Comparison of ENCODE assay signal across 9 cellular contexts in the genomic region with DNA sequence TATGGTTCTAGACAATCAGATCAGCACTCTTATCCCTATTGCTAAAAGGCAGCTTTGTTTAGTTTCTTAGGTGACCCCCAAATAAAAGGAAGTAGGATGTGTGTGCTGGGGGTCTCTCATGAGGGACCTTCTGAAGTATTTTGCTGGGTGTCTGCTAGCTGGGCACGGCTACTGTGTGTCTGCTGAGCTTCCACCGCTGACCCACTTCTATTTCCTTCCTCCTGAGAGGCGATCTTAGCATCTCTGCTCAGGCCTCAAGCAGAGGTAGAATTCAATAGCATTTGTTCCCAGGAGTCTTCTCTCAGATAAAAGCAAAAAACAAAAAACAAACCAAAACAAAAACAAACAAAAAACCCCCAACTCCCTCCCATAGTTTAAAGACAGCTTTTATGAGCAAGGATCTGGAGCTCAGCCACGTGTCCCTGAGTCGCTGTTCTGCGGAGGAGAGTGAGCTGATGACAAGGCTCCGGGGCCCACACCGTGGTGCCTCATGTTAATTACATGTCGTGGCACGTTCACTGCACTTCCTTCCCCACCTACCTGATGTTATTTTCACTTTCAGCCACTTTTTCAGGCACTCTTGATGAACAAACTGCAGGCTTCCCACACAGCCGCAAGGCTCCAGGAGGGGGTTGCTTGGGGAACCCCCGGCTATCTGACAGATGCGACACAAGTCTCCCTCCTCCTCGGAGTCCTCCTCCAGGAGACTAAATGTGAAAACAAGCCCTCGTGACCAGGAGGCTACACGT.
DNase-seq lines count a peak whose midpoint lies in the region; ATAC-seq and TF ChIP-seq lines count a peak whose summit lies in the region.
"Had no signal": no experiment of that assay in that cellular context is flagged by ENCODE, and none has a peak within 500 bp of the region (broad histone marks: within the 10 kb centered on the region; RNA-seq: fewer than 3 reads in every experiment).

No MANE protein-coding gene starts in this region.

- peaks cover 24% of the 10 kb centered on the region for H3K27me3 Mint-ChIP-seq in CD4-positive, CD25-positive, alpha-beta regulatory T cell
- H3K27me3 Mint-ChIP-seq in stimulated activated memory B cell treated with anti-CD40 and anti-IgM and Interleukin-4, amounts not matched to agents 10 μg/mL and 1 μg/mL and 100 μg/mL, for 72 hours, result peaks cover 24% of the 10 kb centered on the region

- no peak overlapping the region for H3K9ac ChIP-seq in IMR-90 (ENCODE audit: low read depth, low read length)

- H3K18ac ChIP-seq in IMR-90 (ENCODE audit: low read depth, low read length), result no peak overlapping the region

- H3K36me3 ChIP-seq in CD4-positive, CD25-positive, alpha-beta regulatory T cell (ENCODE audit: control insufficient read depth, insufficient read depth, low read length), result no peaks in the 10 kb centered on the region
- H3K36me3 ChIP-seq in IMR-90 (ENCODE audit: control insufficient read depth, insufficient read depth, low read length), result no peaks in the 10 kb centered on the region

- no peaks in the 10 kb centered on the region for H4K20me1 ChIP-seq in IMR-90 (ENCODE audit: insufficient read depth, low read length)

- H2AK5ac ChIP-seq in IMR-90 (ENCODE audit: low read depth, low read length), result no peak overlapping the region

- POLR2A ChIA-PET in IMR-90 (lab: Charles Lee; ENCODE audit: unreplicated experiment), result no interaction called here

- H3K27ac ChIP-seq in CD4-positive, CD25-positive, alpha-beta regulatory T cell (ENCODE audit: insufficient read depth, low read length, poor library complexity, severe bottlenecking), result peak overlapping the region; percentile 69
- H3K27ac ChIP-seq in IMR-90 (ENCODE audit: insufficient read depth, low read length), result no peak overlapping the region

- H3K4me3 Mint-ChIP-seq in CD4-positive, CD25-positive, alpha-beta regulatory T cell, result peak overlapping the region; percentile 66 to 88 (median 74)
- peak overlapping the region; percentile 54 for H3K4me3 Mint-ChIP-seq in stimulated activated memory B cell treated with anti-CD40 and anti-IgM and Interleukin-4, amounts not matched to agents 10 μg/mL and 1 μg/mL and 100 μg/mL, for 72 hours

- BruUV-seq in IMR-90 (replicated peaks; lab: Mats Ljungman, UMichigan), result no TSS peak

- in situ Hi-C loops in IMR-90 (cut with MboI; ENCODE audit: low sequenced_read_pairs), result no loop called here

- no peak for TF ChIP-seq CTCF in IMR-90 (conservative IDR thresholded peaks at IDR 0.05; ENCODE audit: low read depth, low read length)

- peaks cover 10 to 23% (median 15%) of the 10 kb centered on the region in 4 donors for H3K4me1 Mint-ChIP-seq in CD4-positive, CD25-positive, alpha-beta regulatory T cell
- H3K4me1 Mint-ChIP-seq in stimulated activated memory B cell treated with anti-CD40 and anti-IgM and Interleukin-4, amounts not matched to agents 10 μg/mL and 1 μg/mL and 100 μg/mL, for 72 hours, result peaks cover 39% of the 10 kb centered on the region

- H2BK15ac ChIP-seq in IMR-90 (ENCODE audit: low read depth, low read length), result no peak overlapping the region

- intact Hi-C loops in IMR-90 (cut with micrococcal nuclease), result no loop called here

- no peak overlapping the region for H3K23ac ChIP-seq in IMR-90 (ENCODE audit: low read depth, low read length)

- H4K5ac ChIP-seq in IMR-90 (ENCODE audit: low read depth, low read length), result no peak overlapping the region

- H3K27ac Mint-ChIP-seq in CD4-positive, CD25-positive, alpha-beta regulatory T cell, result peak overlapping the region; percentile 87 to 99 (median 95)
- H3K27ac Mint-ChIP-seq in stimulated activated memory B cell treated with anti-CD40 and anti-IgM and Interleukin-4, amounts not matched to agents 10 μg/mL and 1 μg/mL and 100 μg/mL, for 72 hours, result peak overlapping the region; percentile 18

- DNase-seq in CD4-positive, CD25-positive, alpha-beta regulatory T cell, result peak; percentile 28 to 89 (median 61)
- DNase-seq in IMR-90, result peak; percentile 44
- peak; percentile 87 for DNase-seq in activated CD8-positive, alpha-beta memory T cell treated with anti-CD3 and anti-CD28 coated beads for 24 hours
- DNase-seq in inferior parietal cortex (ENCODE audit: extremely low spot score), result peak; percentile 21
- DNase-seq in OCI-M2 (lab: John Stamatoyannopoulos, UW; ENCODE audit: unreplicated experiment), result no peak
- DNase-seq in Kasumi-1 (lab: John Stamatoyannopoulos, UW), result no peak

- no peaks in the 10 kb centered on the region for H3K27me3 ChIP-seq in CD4-positive, CD25-positive, alpha-beta regulatory T cell (ENCODE audit: control insufficient read depth, insufficient read depth, low read length)
- no peaks in the 10 kb centered on the region for H3K27me3 ChIP-seq in IMR-90 (ENCODE audit: control insufficient read depth, insufficient read depth, low read length)
- H3K27me3 ChIP-seq: dorsolateral prefrontal cortex had no signal

- H3K36me3 Mint-ChIP-seq in CD4-positive, CD25-positive, alpha-beta regulatory T cell, result no peaks in the 10 kb centered on the region
- H3K36me3 Mint-ChIP-seq in stimulated activated memory B cell treated with anti-CD40 and anti-IgM and Interleukin-4, amounts not matched to agents 10 μg/mL and 1 μg/mL and 100 μg/mL, for 72 hours, result peaks cover 5% of the 10 kb centered on the region

- peak; percentile 93 to 96 for ATAC-seq in CD4-positive, CD25-positive, alpha-beta regulatory T cell (ENCODE audit: low read depth in 2 of 2)
- ATAC-seq in GM21447 (IDR thresholded peaks at IDR 0.05; ENCODE audit: unreplicated experiment) (peak; percentile 96), IMR-90 (ENCODE audit: low read depth) (no peak)
- ATAC-seq in stimulated activated memory B cell treated with anti-CD40 and anti-IgM and Interleukin-4, amounts not matched to agents 10 μg/mL and 1 μg/mL and 100 μg/mL, for 72 hours, result peak; percentile 96

- no peak overlapping the region for H3K4me2 ChIP-seq in IMR-90 (ENCODE audit: low read depth, low read length)

- peaks cover 3% of the 10 kb centered on the region for H3K9me1 ChIP-seq in IMR-90 (ENCODE audit: insufficient read depth, low read length)

- 47% methylated on average over 3 of the region's 16 CpGs; no CpG with 5 or more reads in 1 of the 2 experiments for WGBS in IMR-90 (ENCODE audit: extremely low coverage in 2 of 2, insufficient read length in 1 of 2), 2 experiments

- H4K8ac ChIP-seq in IMR-90 (ENCODE audit: low read depth in 2 of 2, low read length in 2 of 2), result no peak overlapping the region

- H2BK5ac ChIP-seq in IMR-90 (ENCODE audit: low read depth, low read length, poor library complexity, severe bottlenecking), result no peak overlapping the region

- TF ChIP-seq POLR2A in IMR-90 (IDR thresholded peaks at IDR 0.05; ENCODE audit: low read depth, low read length), result no peak

- peaks cover 16% of the 10 kb centered on the region for H3K4me1 ChIP-seq in CD4-positive, CD25-positive, alpha-beta regulatory T cell (ENCODE audit: control insufficient read depth, insufficient read depth, low read length, poor library complexity, severe bottlenecking)
- H3K4me1 ChIP-seq in IMR-90 (ENCODE audit: control insufficient read depth, insufficient read depth, low read length), result peaks cover 7% of the 10 kb centered on the region

- 0 out of 2 replicates have a peak overlapping the region, but pooled peaks have one; percentile 33 for H2BK20ac ChIP-seq in IMR-90 (ENCODE audit: low read depth, low read length)

- H3K56ac ChIP-seq in IMR-90 (ENCODE audit: extremely low read depth, insufficient read depth, low read length), result no peak overlapping the region

- H3K4me3 ChIP-seq in CD4-positive, CD25-positive, alpha-beta regulatory T cell (ENCODE audit: low read depth, low read length), result peak overlapping the region; percentile 73
- H3K4me3 ChIP-seq in IMR-90 (ENCODE audit: insufficient read depth, low read depth, low read length), result no peak overlapping the region

- H3K9me3 Mint-ChIP-seq in CD4-positive, CD25-positive, alpha-beta regulatory T cell, result peaks cover 0 to 2% (median 0%) of the 10 kb centered on the region in 7 donors
- no peaks in the 10 kb centered on the region for H3K9me3 Mint-ChIP-seq in stimulated activated memory B cell treated with anti-CD40 and anti-IgM and Interleukin-4, amounts not matched to agents 10 μg/mL and 1 μg/mL and 100 μg/mL, for 72 hours

- 0 out of 2 replicates have a peak overlapping the region, but pooled peaks have one; percentile 7 for H3K4ac ChIP-seq in IMR-90 (ENCODE audit: low read depth, low read length)

- dilution Hi-C loops in IMR-90 (cut with HindIII; ENCODE audit: low sequenced_read_pairs, unreplicated experiment), result no loop called here

- peak overlapping the region; percentile 15 for H2AK9ac ChIP-seq in IMR-90 (replicated peaks; ENCODE audit: low read depth, low read length, poor library complexity)

- no peaks in the 10 kb centered on the region for H3K9me3 ChIP-seq in CD4-positive, CD25-positive, alpha-beta regulatory T cell (ENCODE audit: control insufficient read depth in 2 of 2, low read length in 2 of 2)
- no peaks in the 10 kb centered on the region for H3K9me3 ChIP-seq in IMR-90 (ENCODE audit: control insufficient read depth, insufficient read depth, low read length)

- TF ChIP-seq RAD21 in IMR-90 (IDR thresholded peaks at IDR 0.05; ENCODE audit: low read length), result no peak

- H2AFZ ChIP-seq in IMR-90 (replicated peaks; ENCODE audit: low read length, poor library complexity), result peak overlapping the region; percentile 74

- no peak overlapping the region; the same call in 1 of the 2 replicates for H4K91ac ChIP-seq in IMR-90 (ENCODE audit: insufficient read depth, low read depth, low read length)

- no peak overlapping the region for H3K14ac ChIP-seq in IMR-90 (replicated peaks; ENCODE audit: low read depth, low read length)

- no peak overlapping the region; the same call in 1 of the 2 replicates for H2BK120ac ChIP-seq in IMR-90 (ENCODE audit: low read depth, low read length)

- H3K79me1 ChIP-seq in IMR-90 (ENCODE audit: low read depth in 1 of 2, low read length in 2 of 2), result no peaks in the 10 kb centered on the region; a peak in 1 of 4 replicates

- CTCF ChIA-PET in IMR-90 (lab: Yijun Ruan, JAX), result interaction anchor here (0.6 kb wide), 1 partner anchor 65 kb away, joined by 4 read pairs; no protein-coding TSS in a partner anchor

TF ChIP-seq in IMR-90, 13 proteins besides CTCF, POLR2A, EP300 and RAD21:
- TF ChIP-seq FOS (IDR thresholded peaks at IDR 0.05; ENCODE audit: low read depth, low read length), result no peak
- no peak for TF ChIP-seq MXI1 (IDR thresholded peaks at IDR 0.05; ENCODE audit: borderline replicate concordance, low read depth, low read length)
- TF ChIP-seq BHLHE40 (IDR thresholded peaks at IDR 0.05; ENCODE audit: low read depth, low read length), result peak; percentile 43; the same call in 1 of the 2 replicates
- TF ChIP-seq CHD1 (IDR thresholded peaks at IDR 0.05; ENCODE audit: low read depth, low read length), result no peak

Comparison
In these comparisons a context has a peak if more than half of its experiments do, and no peak if none do; other contexts are left out.
1. DNase-seq: peak in CD4-positive, CD25-positive, alpha-beta regulatory T cell (3 of 3), IMR-90 (single experiment), activated CD8-positive, alpha-beta memory T cell treated with anti-CD3 and anti-CD28 coated beads for 24 hours (single experiment) and inferior parietal cortex (single experiment); none in OCI-M2 (single experiment) and Kasumi-1 (0 of 2).